Comparison of ENCODE assay signal across 15 cellular contexts in the genomic region with DNA sequence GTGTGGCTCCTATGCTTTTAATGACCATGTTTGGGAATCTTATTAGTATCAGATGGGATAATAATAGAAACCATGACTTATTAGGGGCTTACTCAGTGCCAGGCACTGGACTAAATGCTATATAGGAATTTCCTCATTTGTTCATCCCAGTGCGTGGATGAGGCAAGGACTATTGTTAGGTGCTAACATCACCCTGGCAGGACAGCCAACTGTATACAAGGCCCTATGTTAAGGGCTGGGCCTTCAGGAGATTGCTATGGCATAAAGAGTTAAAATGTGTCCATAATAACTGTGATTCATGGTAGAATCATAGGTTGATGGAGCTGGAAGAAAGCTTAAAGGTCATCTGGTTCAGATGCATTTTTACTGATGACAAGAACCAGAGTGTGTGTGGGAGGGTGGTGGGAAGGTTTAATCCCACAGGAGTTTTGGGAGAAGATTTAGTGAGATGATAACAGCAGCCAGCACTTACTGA. TPM values are rescaled to one million over a fixed set of nuclear protein-coding genes. Genes with fewer than 3 reads are reported as not detected.
DNase-seq lines count a peak whose midpoint lies in the region; ATAC-seq, FAIRE-seq and TF ChIP-seq lines count a peak whose summit lies in the region.
"Had no signal": no experiment of that assay in that cellular context is flagged by ENCODE, and none has a peak within 500 bp of the region (broad histone marks: within the 10 kb centered on the region; RNA-seq: fewer than 3 reads in every experiment).

No MANE protein-coding gene starts in this region.

- H3K9me3 ChIP-seq in tibial nerve = no peaks in the 10 kb centered on the region

- WGBS in tibial nerve, 2 donors = 63 to 67% methylated on average over 1 of the region's 1 CpG

- ATAC-seq in GM21825 (IDR thresholded peaks at IDR 0.05; ENCODE audit: unreplicated experiment) = no peak
- no peak for ATAC-seq in HG03354 (IDR thresholded peaks at IDR 0.05; ENCODE audit: poor library complexity, severe bottlenecking, unreplicated experiment)
- ATAC-seq: stimulated activated naive B cell treated with anti-CD40 and anti-IgM and Interleukin-4, amounts not matched to agents 10 μg/mL and 1 μg/mL and 100 μg/mL, for 72 hours had no signal

- no peak overlapping the region for H3K4me3 ChIP-seq in cardiac fibroblast (replicated peaks in 1 of 2; ENCODE audit: low read depth in 2 of 2, low read length in 2 of 2)
- H3K4me3 ChIP-seq in tibial nerve = no peak overlapping the region

- no peaks in the 10 kb centered on the region for H3K27me3 ChIP-seq in tibial nerve

- TF ChIP-seq CTCF in cardiac fibroblast (IDR thresholded peaks at IDR 0.05; ENCODE audit: low read depth, low read length) (no peak), tibial nerve (IDR thresholded peaks at IDR 0.05) (no peak)

- H3K36me3 ChIP-seq in tibial nerve = no peaks in the 10 kb centered on the region

- no peak for TF ChIP-seq POLR2A in tibial nerve (IDR thresholded peaks at IDR 0.05)

- peaks cover 0 to 42% (median 2%) of the 10 kb centered on the region in 4 donors for H3K4me1 ChIP-seq in tibial nerve

- peak; percentile 66 for FAIRE-seq in HTR-8/SVneo (lab: Jason Lieb, UNC)
- FAIRE-seq: endometrium had no signal

- peak overlapping the region in 3 of 4 donors; percentile 62 to 99 (median 63) for H3K27ac ChIP-seq in tibial nerve

- DNase-seq in HTR-8/SVneo (ENCODE audit: insufficient read length, low spot score) (no peak), cardiac fibroblast (ENCODE audit: low read depth in 2 of 2) (peak; percentile 50 to 89), kidney glomerular epithelial cell (lab: John Stamatoyannopoulos, UW) (peak; percentile 95), tibial nerve (ENCODE audit: low spot score in 2 of 2) (no peak), DMS53 treated with DMSO at 0.1 percent for 48 hours (lab: John Stamatoyannopoulos, UW; ENCODE audit: unreplicated experiment) (no peak)
- no peak for DNase-seq in stimulated activated CD4-positive, alpha-beta T cell treated with anti-CD3 and anti-CD28 coated beads, Interleukin-2, amount 100 ng/mL, for 24 hours
- DNase-seq: activated CD4-positive, CD25-positive, alpha-beta regulatory T cell; activated naive CD4-positive, alpha-beta T cell; DMS79; GOT3; NCI-H1930; stimulated activated naive B cell treated with anti-CD40 and anti-IgM and Interleukin-4, amounts not matched to agents 10 μg/mL and 1 μg/mL and 100 μg/mL, for 72 hours had no signal

- no peak for TF ChIP-seq EP300 in tibial nerve (IDR thresholded peaks at IDR 0.05)

RNA-seq across cellular contexts. Expression of a gene that starts 4.7 kb away (rescaled TPM):
- 10 to 100 TPM; 39.0 to 47.6 (median 39.9) TPM for total RNA-seq in tibial nerve

RNA-seq across cellular contexts. Expression of a gene that starts 43.3 kb away (rescaled TPM):
- 10 to 100 TPM; 10.0 to 28.8 (median 16.3) TPM for total RNA-seq in tibial nerve

Comparison
In these comparisons a context has a peak if more than half of its experiments do, and no peak if none do; other contexts are left out.
1. DNase-seq: peak in cardiac fibroblast (2 of 2) and kidney glomerular epithelial cell (single experiment); none in HTR-8/SVneo (single experiment), tibial nerve (0 of 2), stimulated activated CD4-positive, alpha-beta T cell treated with anti-CD3 and anti-CD28 coated beads, Interleukin-2, amount 100 ng/mL, for 24 hours (0 of 2) and DMS53 treated with DMSO at 0.1 percent for 48 hours (single experiment).